ENCODE assay signal across 21 cellular contexts in genomic region chr3:155334215-155334896, GRCh38. TPM values are rescaled to one million over a fixed set of nuclear protein-coding genes. Genes with fewer than 3 reads are reported as not detected.
DNase-seq lines count a peak whose midpoint lies in the region; ATAC-seq, FAIRE-seq and TF ChIP-seq lines count a peak whose summit lies in the region.
"Had no signal": no experiment of that assay in that cellular context is flagged by ENCODE, and none has a peak within 500 bp of the region (broad histone marks: within the 10 kb centered on the region; RNA-seq: fewer than 3 reads in every experiment).

No MANE protein-coding gene starts in this region.

- POLR2A ChIA-PET in CD8-positive, alpha-beta memory T cell (lab: Charles Lee), result no interaction called here
- POLR2A ChIA-PET in GM12878 (lab: Charles Lee), result no interaction called here

- FAIRE-seq in GM12878 (lab: Jason Lieb, UNC), result no peak
- FAIRE-seq: A549 had no signal

- SMC1A ChIA-PET in GM12878 (lab: Charles Lee; ENCODE audit: uncharacterized antibody, unreplicated experiment), result no interaction called here

- H3K9ac ChIP-seq in BLaER1 (no peak overlapping the region), GM12878 (ENCODE audit: control insufficient read depth, insufficient read depth, low read length) (no peak overlapping the region)

- TF ChIP-seq POLR2A in GM12878 (IDR thresholded peaks at IDR 0.05; ENCODE audit: low read depth, low read length), result no peak

- DNase-seq in CD8-positive, alpha-beta memory T cell, result no peak
- DNase-seq in GM12878 (ENCODE audit: low read depth, low spot score), result no peak
- no peak for DNase-seq in substantia nigra (lab: John Stamatoyannopoulos, UW)
- DNase-seq in brain microvascular endothelial cell, result no peak
- no peak for DNase-seq in NCI-H748 treated with DMSO at 0.1 percent for 48 hours (lab: John Stamatoyannopoulos, UW)
- DNase-seq in NCI-H510A treated with DMSO at 0.1 percent for 48 hours (lab: John Stamatoyannopoulos, UW), result no peak
- DNase-seq: Calu3, DMS79 treated with DMSO at 0.1 percent for 48 hours, GOT3, HCEC 1CT, NCI-H1048, NCI-H1417, NCI-H1694, NCI-H2029 treated with DMSO at 0.1 percent for 48 hours, NCI-H446 treated with DMSO at 0.1 percent for 48 hours, NCI-H526 treated with DMSO at 0.1 percent for 48 hours, PC-3 had no signal

- TF ChIP-seq RAD21 in GM12878 (IDR thresholded peaks at IDR 0.05; ENCODE audit: insufficient read depth, low read depth, low read length), result no peak

- H3K27me3 Mint-ChIP-seq in CD8-positive, alpha-beta memory T cell, result no peaks in the 10 kb centered on the region

- no peaks in the 10 kb centered on the region for H3K9me3 Mint-ChIP-seq in CD8-positive, alpha-beta memory T cell
- H3K9me3 Mint-ChIP-seq: CD14-positive monocyte had no signal

- peak overlapping the region in 1 of 8 donors; percentile 35 for H3K27ac Mint-ChIP-seq in CD8-positive, alpha-beta memory T cell
- H3K27ac Mint-ChIP-seq: CD14-positive monocyte had no signal

- H3K4me3 ChIP-seq in BLaER1, result no peak overlapping the region
- H3K4me3 ChIP-seq in CD8-positive, alpha-beta memory T cell (ENCODE audit: low read length), result no peak overlapping the region
- no peak overlapping the region for H3K4me3 ChIP-seq in GM12878
- H3K4me3 ChIP-seq in brain microvascular endothelial cell (ENCODE audit: low read depth, low read length), result no peak overlapping the region
- H3K4me3 ChIP-seq: A549 had no signal

- H3K4me1 Mint-ChIP-seq in CD8-positive, alpha-beta memory T cell, result peaks cover 4 to 7% (median 6%) of the 10 kb centered on the region in 3 donors

- CTCF ChIA-PET in CD8-positive, alpha-beta memory T cell (lab: Charles Lee), result no interaction called here
- CTCF ChIA-PET in GM12878 (lab: Yijun Ruan, JAX), result no interaction called here

- TF ChIP-seq EP300 in GM12878 (IDR thresholded peaks at IDR 0.05; ENCODE audit: borderline replicate concordance in 1 of 2, control insufficient read depth in 1 of 2, low read depth in 2 of 2, low read length in 2 of 2), result no peak

- H3K27ac ChIP-seq in BLaER1, result peak overlapping the region; percentile 19; the same call in 1 of the 2 replicates
- H3K27ac ChIP-seq in CD8-positive, alpha-beta memory T cell (ENCODE audit: low read depth, low read length), result peak overlapping the region; percentile 12
- peak overlapping the region; percentile 78 for H3K27ac ChIP-seq in KOPT-K1 (ENCODE audit: low read depth, low read length, poor library complexity, severe bottlenecking)
- H3K27ac ChIP-seq in GM12878 (ENCODE audit: control insufficient read depth, insufficient read depth), result no peak overlapping the region
- H3K27ac ChIP-seq in substantia nigra (ENCODE audit: low read depth, low read length, poor library complexity, severe bottlenecking), result no peak overlapping the region
- H3K27ac ChIP-seq in brain microvascular endothelial cell, result no peak overlapping the region
- H3K27ac ChIP-seq: A549 had no signal

- 16% methylated on average over 3 of the region's 3 CpGs for WGBS in GM12878 (ENCODE audit: insufficient coverage, insufficient replicate concordance, low lambda C conversion rate, missing lambda C conversion rate)

- no peaks in the 10 kb centered on the region for H3K36me3 Mint-ChIP-seq in CD8-positive, alpha-beta memory T cell
- H3K36me3 Mint-ChIP-seq: CD14-positive monocyte had no signal

- in situ Hi-C loops in GM12878 (cut with MboI) (no loop called here), brain microvascular endothelial cell (cut with HindIII; ENCODE audit: low pct_ligation_motif_present, low sequenced_read_pairs) (no loop called here)

- H3K4me3 Mint-ChIP-seq in CD8-positive, alpha-beta memory T cell, result no peak overlapping the region
- H3K4me3 Mint-ChIP-seq: CD14-positive monocyte had no signal

- RAD21 ChIA-PET in GM12878 (lab: Charles Lee; ENCODE audit: unreplicated experiment), result no interaction called here

- H2AFZ ChIP-seq in GM12878 (ENCODE audit: control insufficient read depth, low read depth, low read length), result no peak overlapping the region; the same call in 1 of the 2 replicates

- H3K9me3 ChIP-seq in BLaER1, result no peaks in the 10 kb centered on the region
- no peaks in the 10 kb centered on the region for H3K9me3 ChIP-seq in CD8-positive, alpha-beta memory T cell (ENCODE audit: low read length)
- no peaks in the 10 kb centered on the region for H3K9me3 ChIP-seq in KOPT-K1 (ENCODE audit: insufficient read depth, low read length, poor library complexity, severe bottlenecking)
- no peaks in the 10 kb centered on the region for H3K9me3 ChIP-seq in GM12878 (replicated peaks; ENCODE audit: control insufficient read depth, insufficient read depth, low read length)
- H3K9me3 ChIP-seq: A549 had no signal

- TF ChIP-seq CTCF in GM12878 (IDR thresholded peaks at IDR 0.05 in 2 of 3, conservative IDR thresholded peaks at IDR 0.05 in 1 of 3; ENCODE audit: control insufficient read depth in 2 of 3, extremely low read depth in 1 of 3, insufficient read depth in 1 of 3, low read depth in 3 of 3, low read length in 3 of 3) (no peak), brain microvascular endothelial cell (IDR thresholded peaks at IDR 0.05; ENCODE audit: low read depth, low read length, missing control alignments) (no peak)

- intact Hi-C loops in GM12878 (cut with micrococcal nuclease; ENCODE audit: unreplicated experiment), result no loop called here

- peak overlapping the region; percentile 41 for H3K4me2 ChIP-seq in BLaER1
- H3K4me2 ChIP-seq in GM12878 (ENCODE audit: control insufficient read depth, insufficient read depth), result peak overlapping the region; percentile 46; the same call in 1 of the 2 replicates
- H3K4me2 ChIP-seq: A549 had no signal

- H3K27me3 ChIP-seq in BLaER1 (no peaks in the 10 kb centered on the region), GM12878 (replicated peaks in 1 of 2; ENCODE audit: control insufficient read depth in 2 of 2, insufficient read depth in 2 of 2, low read length in 1 of 2) (no peaks in the 10 kb centered on the region), brain microvascular endothelial cell (replicated peaks) (no peaks in the 10 kb centered on the region)
- H3K27me3 ChIP-seq in CD8-positive, alpha-beta memory T cell (ENCODE audit: insufficient read depth, low read length, poor library complexity, severe bottlenecking), result no peaks in the 10 kb centered on the region

- H4K20me1 ChIP-seq in BLaER1 (no peaks in the 10 kb centered on the region), GM12878 (ENCODE audit: control insufficient read depth, insufficient read depth) (no peaks in the 10 kb centered on the region)

- no TSS peak for BruUV-seq in GM12878 (replicated peaks; lab: Mats Ljungman, UMichigan)

- no peaks in the 10 kb centered on the region for H3K79me2 ChIP-seq in GM12878 (ENCODE audit: control insufficient read depth, insufficient read depth, low read length)

- H3K4me1 ChIP-seq in BLaER1 (peaks cover 19% of the 10 kb centered on the region), GM12878 (ENCODE audit: control insufficient read depth, insufficient read depth, low read length) (peaks cover 17% of the 10 kb centered on the region)
- no peaks in the 10 kb centered on the region for H3K4me1 ChIP-seq in CD8-positive, alpha-beta memory T cell (ENCODE audit: insufficient read depth, low read length)
- H3K4me1 ChIP-seq: A549 had no signal

- no peaks in the 10 kb centered on the region for H3K36me3 ChIP-seq in BLaER1
- H3K36me3 ChIP-seq in CD8-positive, alpha-beta memory T cell (ENCODE audit: insufficient read depth, low read length), result no peaks in the 10 kb centered on the region
- no peaks in the 10 kb centered on the region for H3K36me3 ChIP-seq in KOPT-K1 (ENCODE audit: insufficient read depth, low read length)
- no peaks in the 10 kb centered on the region for H3K36me3 ChIP-seq in GM12878 (ENCODE audit: control insufficient read depth in 2 of 2, insufficient read depth in 2 of 2, low read length in 1 of 2)
- H3K36me3 ChIP-seq in brain microvascular endothelial cell (replicated peaks), result no peaks in the 10 kb centered on the region

- ATAC-seq in GM12878, result no peak
- ATAC-seq: A549, PC-3 had no signal

TF ChIP-seq in GM12878, 131 proteins besides CTCF, POLR2A, EP300 and RAD21 (continues in another document):
- TF ChIP-seq KAT2A (conservative IDR thresholded peaks at IDR 0.05; ENCODE audit: control insufficient read depth, low read depth, low read length) (no peak), KDM1A (IDR thresholded peaks at IDR 0.05; ENCODE audit: borderline replicate concordance) (no peak)

RNA-seq across cellular contexts. Expression of gene STRIT1, which starts 40.9 kb away (rescaled TPM):
- not detected for total RNA-seq in CD8-positive, alpha-beta memory T cell
- polyA plus RNA-seq in CD8-positive, alpha-beta memory T cell, result not detected
- total RNA-seq in GM12878 (2013; cell fraction: nucleolus; rRNA removed), result not detected in 2 replicates
- total RNA-seq in GM12878 (2014; rRNA removed), result not detected in 2 replicates
- not detected in 2 replicates for total RNA-seq in GM12878 (2014; rRNA removed; fragmentation: Illumina TruSeq; extraction: Trizol)
- total RNA-seq in GM12878 (2021), result not detected in 2 replicates
- polyA plus RNA-seq in GM12878 (2011; ENCODE audit: low read depth), result not detected
- polyA plus RNA-seq in GM12878 (2011; rRNA removed), result not detected in 2 replicates
- not detected in 2 replicates for polyA plus RNA-seq in GM12878 (2011; cell fraction: cytosol; rRNA removed)
- not detected in 2 replicates for polyA plus RNA-seq in GM12878 (2011; cell fraction: nucleus; rRNA removed)
- not detected in 2 replicates for polyA plus RNA-seq in GM12878 (2012)
- not detected in 2 replicates for polyA plus RNA-seq in GM12878 (2014; fragmentation: Illumina TruSeq; extraction: Trizol)
- not detected for polyA plus RNA-seq in GM12878 (2014; fragmentation: Nextera tagmentation; extraction: Ambion mirVana)
- polyA plus RNA-seq in GM12878 (2014; rRNA removed), result not detected in 2 replicates
- not detected for polyA plus RNA-seq in GM12878 (2016; fragmentation: Nextera tagmentation; extraction: Ambion mirVana)
- polyA minus RNA-seq in GM12878 (2011; rRNA and poly(A)+ RNA removed), result not detected in 2 replicates
- not detected in 2 replicates for polyA minus RNA-seq in GM12878 (2011; cell fraction: cytosol; rRNA and poly(A)+ RNA removed)
- polyA minus RNA-seq in GM12878 (2011; cell fraction: nucleus; rRNA and poly(A)+ RNA removed), result not detected in 2 replicates
- total RNA-seq: Calu3, PC-3 had no signal
- polyA plus RNA-seq: A549, CD14-positive monocyte had no signal

Comparison
In these comparisons a context has a peak if more than half of its experiments do, and no peak if none do; other contexts are left out.
1. H3K27ac ChIP-seq: peak in BLaER1 (single experiment), CD8-positive, alpha-beta memory T cell (single experiment) and KOPT-K1 (single experiment); none in GM12878 (single experiment), substantia nigra (single experiment) and brain microvascular endothelial cell (single experiment).